ENCODE assay signal across 19 cellular contexts in the genomic region with DNA sequence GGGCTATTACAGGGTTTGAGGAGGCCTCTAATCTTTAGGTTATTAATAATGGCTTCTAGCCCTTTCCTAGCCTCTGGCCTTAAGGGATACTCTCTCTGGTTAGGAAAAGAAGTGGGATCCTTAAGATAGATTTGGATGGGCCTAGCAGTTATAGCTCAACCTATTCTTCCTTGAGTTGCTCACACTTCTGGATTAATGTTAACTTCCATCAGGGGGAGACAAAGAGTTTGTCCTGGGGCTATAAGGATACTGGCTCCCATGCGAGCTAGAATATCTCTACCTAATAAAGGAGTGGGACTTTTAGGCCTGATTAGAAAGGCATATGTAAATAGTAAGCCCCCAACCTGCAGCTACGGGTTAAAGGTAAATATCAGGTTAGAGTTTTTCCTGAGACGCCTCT. TPM values are rescaled to one million over a fixed set of nuclear protein-coding genes. Genes with fewer than 3 reads are reported as not detected.
A peak's percentile ranks its signal among the peaks of the same experiment; 100 is the strongest.
DNase-seq lines count a peak whose midpoint lies in the region; ATAC-seq and TF ChIP-seq lines count a peak whose summit lies in the region.
"Had no signal": no experiment of that assay in that cellular context is flagged by ENCODE, and none has a peak within 500 bp of the region (broad histone marks: within the 10 kb centered on the region; RNA-seq: fewer than 3 reads in every experiment).

No MANE protein-coding gene starts in this region.

- H3K27me3 Mint-ChIP-seq in endodermal cell (ENCODE audit: insufficient read depth) = peaks cover 3% of the 10 kb centered on the region

- intact Hi-C loops in cardiac septum (cut with DNase I) (no loop called here), Panc1 (cut with micrococcal nuclease; ENCODE audit: unreplicated experiment) (loop anchor here (10.0 kb wide), 1 partner anchor 1803 kb away; no protein-coding TSS in a partner anchor)

- POLR2A ChIA-PET in Panc1 (lab: Charles Lee) = no interaction called here

- peak; percentile 25 for TF ChIP-seq CTCF in cardiac muscle cell (IDR thresholded peaks at IDR 0.05; ENCODE audit: low read depth, low read length)
- peak; percentile 45; the same call in 1 of the 2 replicates for TF ChIP-seq CTCF in Panc1 (IDR thresholded peaks at IDR 0.05)
- TF ChIP-seq CTCF in endodermal cell (conservative IDR thresholded peaks at IDR 0.05) = peak; percentile 37

- H3K4me1 Mint-ChIP-seq in endodermal cell = no peaks in the 10 kb centered on the region

- H3K9me3 ChIP-seq in cardiac muscle cell (ENCODE audit: low read depth) = no peaks in the 10 kb centered on the region
- no peaks in the 10 kb centered on the region for H3K9me3 ChIP-seq in Panc1 (ENCODE audit: control insufficient read depth, insufficient read depth, low read depth, low read length)
- H3K9me3 ChIP-seq in endodermal cell (ENCODE audit: control insufficient read depth, low read length) = peaks cover 20% of the 10 kb centered on the region
- H3K9me3 ChIP-seq: adrenal gland had no signal

- H3K36me3 ChIP-seq in cardiac muscle cell (no peaks in the 10 kb centered on the region), Panc1 (ENCODE audit: control insufficient read depth, insufficient read depth, low read length) (no peaks in the 10 kb centered on the region), endodermal cell (ENCODE audit: control insufficient read depth, insufficient read depth, low read length) (no peaks in the 10 kb centered on the region)
- H3K36me3 ChIP-seq: adrenal gland had no signal

- ATAC-seq in Panc1 = 0 out of 2 replicates have a peak, but pooled peaks have one; percentile 56
- ATAC-seq in HG03439 (IDR thresholded peaks at IDR 0.05; ENCODE audit: unreplicated experiment) = no peak
- ATAC-seq in GM18517 (IDR thresholded peaks at IDR 0.05; ENCODE audit: unreplicated experiment) = no peak

- H3K4me3 Mint-ChIP-seq in endodermal cell = no peak overlapping the region
- H3K4me3 Mint-ChIP-seq: activated T-helper 1 cell treated with anti-CD3 and anti-CD28 coated beads, Interleukin-12 subunit alpha, Interleukin-12 subunit beta, Interleukin-2, Interleukin-4 antibody, amounts not matched to agents 30 ng/mL and 10 ng/mL and 1 ng/mL, durations not matched to agents 14 hours and 24 hours and 36 hours had no signal

- H3K9me3 Mint-ChIP-seq in endodermal cell = peaks cover 34% of the 10 kb centered on the region
- H3K9me3 Mint-ChIP-seq: activated T-helper 1 cell treated with anti-CD3 and anti-CD28 coated beads, Interleukin-12 subunit alpha, Interleukin-12 subunit beta, Interleukin-2, Interleukin-4 antibody, amounts not matched to agents 30 ng/mL and 10 ng/mL and 1 ng/mL, durations not matched to agents 14 hours and 24 hours and 36 hours had no signal

- H3K27ac Mint-ChIP-seq in endodermal cell = no peak overlapping the region
- H3K27ac Mint-ChIP-seq: activated T-helper 1 cell treated with anti-CD3 and anti-CD28 coated beads, Interleukin-12 subunit alpha, Interleukin-12 subunit beta, Interleukin-2, Interleukin-4 antibody, amounts not matched to agents 30 ng/mL and 10 ng/mL and 1 ng/mL, durations not matched to agents 14 hours and 24 hours and 36 hours had no signal

- no peak for DNase-seq in cardiac muscle cell (ENCODE audit: low read depth in 1 of 2, low spot score in 1 of 2)
- DNase-seq in cardiac septum (ENCODE audit: low spot score) = no peak
- no peak for DNase-seq in Panc1 (ENCODE audit: low read depth, low spot score)
- DNase-seq in endodermal cell = no peak
- DNase-seq in midbrain (lab: John Stamatoyannopoulos, UW) = no peak
- no peak for DNase-seq in activated CD4-positive, CD25-positive, alpha-beta regulatory T cell treated with anti-CD3 and anti-CD28 coated beads, Interleukin-2, amount 50 U/mL, for 72 hours
- DNase-seq: adrenal gland; COR-L47; kidney glomerular epithelial cell; NCI-H187 treated with DMSO at 0.1 percent for 48 hours; NCI-H524; PC-9; stimulated activated CD4-positive, alpha-beta T cell treated with anti-CD3 and anti-CD28 coated beads, Interleukin-4, amount 100 ng/mL, for 4 hours; SW 1271 had no signal

- 93 to 97% methylated on average over 3 of the region's 3 CpGs for WGBS in endodermal cell (ENCODE audit: insufficient coverage in 1 of 2, insufficient read length in 1 of 2), 2 experiments

- in situ Hi-C loops in Panc1 (cut with HindIII; ENCODE audit: low pct_unique_long_range_greater_than_20kb, low sequenced_read_pairs) = no loop called here

- H3K27me3 ChIP-seq in cardiac muscle cell = no peaks in the 10 kb centered on the region
- H3K27me3 ChIP-seq in Panc1 (ENCODE audit: control insufficient read depth, insufficient read depth, low read length) = peaks cover 4% of the 10 kb centered on the region; the same call in 1 of the 2 replicates
- H3K27me3 ChIP-seq in endodermal cell (ENCODE audit: control insufficient read depth, insufficient read depth, low read length, poor library complexity, severe bottlenecking) = no peaks in the 10 kb centered on the region
- H3K27me3 ChIP-seq: adrenal gland had no signal

- H3K4me1 ChIP-seq in cardiac muscle cell (ENCODE audit: low read depth) = no peaks in the 10 kb centered on the region
- no peaks in the 10 kb centered on the region for H3K4me1 ChIP-seq in Panc1 (ENCODE audit: control insufficient read depth, insufficient read depth, low read length)
- no peaks in the 10 kb centered on the region for H3K4me1 ChIP-seq in endodermal cell (ENCODE audit: control insufficient read depth, insufficient read depth, low read length)
- H3K4me1 ChIP-seq: A549, adrenal gland had no signal

- CTCF ChIA-PET in Panc1 (lab: Charles Lee) = interaction anchor here (0.6 to 1.0 kb wide), 2 partner anchors 18 to 917 kb away, joined by 3 to 8 read pairs; no protein-coding TSS in a partner anchor

- H3K9ac ChIP-seq in endodermal cell (ENCODE audit: extremely low read depth, low read length, poor library complexity, severe bottlenecking) = no peak overlapping the region

- BruUV-seq in Panc1 (replicated peaks; lab: Mats Ljungman, UMichigan) = no TSS peak

- no peak overlapping the region for H3K4me3 ChIP-seq in cardiac muscle cell
- no peak overlapping the region for H3K4me3 ChIP-seq in Panc1 (ENCODE audit: low read depth in 2 of 2, low read length in 2 of 2)
- H3K4me3 ChIP-seq in endodermal cell (ENCODE audit: low read length) = no peak overlapping the region
- H3K4me3 ChIP-seq: A549, adrenal gland, PC-9 had no signal

- H3K36me3 Mint-ChIP-seq in endodermal cell (ENCODE audit: low read depth) = peaks cover 7% of the 10 kb centered on the region

- no peak overlapping the region for H3K27ac ChIP-seq in cardiac muscle cell
- no peak overlapping the region for H3K27ac ChIP-seq in Panc1 (ENCODE audit: low read length)
- H3K27ac ChIP-seq in endodermal cell (ENCODE audit: low read depth, low read length) = no peak overlapping the region
- H3K27ac ChIP-seq: A549, adrenal gland, PC-9 had no signal

RNA-seq across cellular contexts. Expression of a gene that starts 14.3 kb away (rescaled TPM):
- total RNA-seq in cardiac muscle cell (0.09 TPM in 1 of 2 replicates, not detected in the other), cardiac septum (not detected), Panc1 (2021; ENCODE audit: unreplicated experiment) (0.10 TPM), endodermal cell (under 1 TPM in 1 of 2 donors, not detected in 1; 0.37 TPM)
- polyA plus RNA-seq in cardiac muscle cell = not detected in 2 replicates
- polyA plus RNA-seq in Panc1 (2012; ENCODE audit: insufficient read length) = not detected
- polyA plus RNA-seq in endodermal cell (2013, experiment 1 of 2) = not detected
- not detected for polyA plus RNA-seq in endodermal cell (2013, experiment 2 of 2)
- total RNA-seq: PC-9 had no signal
- polyA plus RNA-seq: A549, esophagus had no signal
